In genomic region chr16:14098081-14098480, GRCh38 we compare ENCODE assay signal across 16 cellular contexts. TPM values are rescaled to one million over a fixed set of nuclear protein-coding genes. Genes with fewer than 3 reads are reported as not detected.
DNase-seq lines count a peak whose midpoint lies in the region; ATAC-seq, FAIRE-seq and TF ChIP-seq lines count a peak whose summit lies in the region.
"Had no signal": no experiment of that assay in that cellular context is flagged by ENCODE, and none has a peak within 500 bp of the region (broad histone marks: within the 10 kb centered on the region; RNA-seq: fewer than 3 reads in every experiment).

No MANE protein-coding gene starts in this region.

- H3K27me3 ChIP-seq in BJ (ENCODE audit: control insufficient read depth, insufficient read depth, low read length) (no peaks in the 10 kb centered on the region), pancreas (no peaks in the 10 kb centered on the region)

- no peaks in the 10 kb centered on the region for H3K27me3 Mint-ChIP-seq in stimulated activated memory B cell treated with anti-CD40 and anti-IgM and Interleukin-4, amounts not matched to agents 10 μg/mL and 1 μg/mL and 100 μg/mL, for 72 hours
- H3K27me3 Mint-ChIP-seq: central memory CD8-positive, alpha-beta T cell had no signal

- CTCF ChIA-PET in BJ (lab: Yijun Ruan, JAX): no interaction called here

- H3K36me3 Mint-ChIP-seq in stimulated activated memory B cell treated with anti-CD40 and anti-IgM and Interleukin-4, amounts not matched to agents 10 μg/mL and 1 μg/mL and 100 μg/mL, for 72 hours: peaks cover 22% of the 10 kb centered on the region
- H3K36me3 Mint-ChIP-seq: activated naive CD4-positive, alpha-beta T cell treated with anti-CD3 and anti-CD28 coated beads, Interleukin-2, amount 50 U/mL, for 72 hours had no signal

- peak; percentile 79 for FAIRE-seq in pancreas (lab: Jason Lieb, UNC)

- no peaks in the 10 kb centered on the region for H3K9me3 Mint-ChIP-seq in stimulated activated memory B cell treated with anti-CD40 and anti-IgM and Interleukin-4, amounts not matched to agents 10 μg/mL and 1 μg/mL and 100 μg/mL, for 72 hours
- H3K9me3 Mint-ChIP-seq: activated naive CD4-positive, alpha-beta T cell treated with anti-CD3 and anti-CD28 coated beads, Interleukin-2, amount 50 U/mL, for 72 hours; central memory CD8-positive, alpha-beta T cell had no signal

- WGBS in pancreas, 2 donors: 17 to 19% methylated on average over 2 of the region's 2 CpGs

- H3K4me1 Mint-ChIP-seq in stimulated activated memory B cell treated with anti-CD40 and anti-IgM and Interleukin-4, amounts not matched to agents 10 μg/mL and 1 μg/mL and 100 μg/mL, for 72 hours: peaks cover 35% of the 10 kb centered on the region

- ATAC-seq in pancreas: peak in 2 of 4 donors; percentile 18 to 33
- no peak for ATAC-seq in GM18858 (IDR thresholded peaks at IDR 0.05; ENCODE audit: unreplicated experiment)
- no peak for ATAC-seq in stimulated activated memory B cell treated with anti-CD40 and anti-IgM and Interleukin-4, amounts not matched to agents 10 μg/mL and 1 μg/mL and 100 μg/mL, for 72 hours
- no peak for ATAC-seq in GM21825 (IDR thresholded peaks at IDR 0.05; ENCODE audit: unreplicated experiment)
- ATAC-seq: activated naive CD4-positive, alpha-beta T cell treated with anti-CD3 and anti-CD28 coated beads, Interleukin-2, amount 50 U/mL, for 72 hours had no signal

- POLR2A ChIA-PET in BJ (lab: Charles Lee): no interaction called here

- H3K4me3 Mint-ChIP-seq in stimulated activated memory B cell treated with anti-CD40 and anti-IgM and Interleukin-4, amounts not matched to agents 10 μg/mL and 1 μg/mL and 100 μg/mL, for 72 hours: no peak overlapping the region
- H3K4me3 Mint-ChIP-seq: central memory CD8-positive, alpha-beta T cell; neural crest cell had no signal

- H3K4me3 ChIP-seq in BJ (ENCODE audit: low read depth, low read length) (no peak overlapping the region), fibroblast of mammary gland (ENCODE audit: control insufficient read depth, low read depth, low read length) (no peak overlapping the region), pancreas (peak overlapping the region in 1 of 4 donors; percentile 19)

- intact Hi-C loops in pancreas (cut with DNase I): no loop called here

- no peak for TF ChIP-seq CTCF in BJ (IDR thresholded peaks at IDR 0.05; ENCODE audit: insufficient read depth, low read depth, low read length)
- TF ChIP-seq CTCF in fibroblast of mammary gland (conservative IDR thresholded peaks at IDR 0.05; ENCODE audit: control insufficient read depth, insufficient read depth, low read depth, low read length): no peak
- no peak for TF ChIP-seq CTCF in pancreas (IDR thresholded peaks at IDR 0.05)

- H3K9me3 ChIP-seq in pancreas: no peaks in the 10 kb centered on the region

- H3K27ac Mint-ChIP-seq in stimulated activated memory B cell treated with anti-CD40 and anti-IgM and Interleukin-4, amounts not matched to agents 10 μg/mL and 1 μg/mL and 100 μg/mL, for 72 hours: no peak overlapping the region
- H3K27ac Mint-ChIP-seq: activated naive CD4-positive, alpha-beta T cell treated with anti-CD3 and anti-CD28 coated beads, Interleukin-2, amount 50 U/mL, for 72 hours had no signal

- peaks cover 56 to 87% (median 69%) of the 10 kb centered on the region in 3 donors for H3K4me1 ChIP-seq in pancreas

- H3K27ac ChIP-seq in pancreas: peak overlapping the region; percentile 48 to 88 (median 70)

- H3K36me3 ChIP-seq in BJ (ENCODE audit: control insufficient read depth, insufficient read depth, low read length) (no peaks in the 10 kb centered on the region), pancreas (no peaks in the 10 kb centered on the region)

- peak; percentile 8 for DNase-seq in BJ (ENCODE audit: low read depth)
- peak; percentile 14 for DNase-seq in NCI-H69 (lab: John Stamatoyannopoulos, UW)
- peak; percentile 46 for DNase-seq in fibroblast of mammary gland (ENCODE audit: low read depth)
- DNase-seq in pancreas: no peak
- DNase-seq in stimulated activated CD8-positive, alpha-beta memory T cell treated with anti-CD3 and anti-CD28 coated beads, Interleukin-4, amount 100 ng/mL, for 48 hours: no peak
- DNase-seq: activated CD4-positive, alpha-beta T cell treated with anti-CD3 and anti-CD28 coated beads for 1 hour; H7; KBM-7; NCI-H187; stimulated activated naive CD4-positive, alpha-beta T cell treated with Interleukin-2 at 50 U/mL for 16 hours had no signal

RNA-seq across cellular contexts. Expression of gene MRTFB, which starts 27.0 kb away (rescaled TPM):
- 6.0 and 6.2 TPM in 2 replicates for polyA plus RNA-seq in BJ (2011; rRNA removed)
- polyA minus RNA-seq in BJ (2011; rRNA and poly(A)+ RNA removed): 8.5 and 11.1 TPM in 2 replicates
- total RNA-seq in pancreas: 10 to 100 TPM; 20.6 to 36.6 (median 26.8) TPM
- polyA plus RNA-seq in pancreas: 1 to 10 TPM; 8.7 to 9.7 TPM

Comparison
In these comparisons a context has a peak if more than half of its experiments do, and no peak if none do; other contexts are left out.
1. DNase-seq: peak in BJ (single experiment), NCI-H69 (single experiment) and fibroblast of mammary gland (single experiment); none in pancreas (0 of 6) and stimulated activated CD8-positive, alpha-beta memory T cell treated with anti-CD3 and anti-CD28 coated beads, Interleukin-4, amount 100 ng/mL, for 48 hours (single experiment).